Comparison of ENCODE assay signal across 8 cellular contexts in the genomic region with DNA sequence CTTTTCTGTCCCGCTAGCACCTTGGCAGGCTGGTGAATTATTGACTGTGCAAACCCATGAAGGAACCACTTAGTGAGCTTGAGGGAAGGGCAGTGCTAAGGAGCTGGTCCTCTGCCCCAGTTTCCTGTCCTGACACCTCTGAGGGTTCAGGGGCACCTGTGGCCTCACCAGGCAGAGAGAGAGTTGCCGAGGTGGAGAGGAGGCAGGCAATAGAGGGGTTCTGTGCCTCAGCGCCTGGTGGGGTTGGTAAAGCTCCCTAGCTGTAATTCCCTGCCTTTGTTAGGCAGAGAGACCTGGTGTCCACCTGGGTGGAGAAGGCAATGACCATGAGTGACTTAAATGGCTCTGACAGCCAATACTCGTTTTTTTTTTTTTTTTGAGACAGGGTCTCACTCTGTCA.
"Had no signal": no experiment of that assay in that cellular context is flagged by ENCODE, and none has a peak within 500 bp of the region (broad histone marks: within the 10 kb centered on the region; RNA-seq: fewer than 3 reads in every experiment).

No MANE protein-coding gene starts in this region.

- DNase-seq: GM23248, GOT3, H7, H9, HCEC 1CT, HFFc6 had no signal

- ATAC-seq: GM23338, HCT116 had no signal
